ENCODE assay signal across 9 cellular contexts in genomic region chr2:237701033-237701858, GRCh38.
DNase-seq lines count a peak whose midpoint lies in the region; TF ChIP-seq lines count a peak whose summit lies in the region.
"Had no signal": no experiment of that assay in that cellular context is flagged by ENCODE, and none has a peak within 500 bp of the region (broad histone marks: within the 10 kb centered on the region; RNA-seq: fewer than 3 reads in every experiment).

No MANE protein-coding gene starts in this region.

- no peaks in the 10 kb centered on the region for H3K27me3 ChIP-seq in SK-N-SH (ENCODE audit: insufficient read depth)
- no peaks in the 10 kb centered on the region for H3K27me3 ChIP-seq in esophagus squamous epithelium

- H3K9me2 ChIP-seq in SK-N-SH: no peaks in the 10 kb centered on the region

- no peak for TF ChIP-seq CTCF in SK-N-SH (IDR thresholded peaks at IDR 0.05)
- TF ChIP-seq CTCF in esophagus squamous epithelium (IDR thresholded peaks at IDR 0.05): no peak

- H3K4me3 ChIP-seq in GM08714 (ENCODE audit: low read length) (peak overlapping the region; percentile 4; the same call in 1 of the 2 replicates), SK-N-SH (ENCODE audit: low read depth in 2 of 2, low read length in 1 of 2) (no peak overlapping the region), esophagus squamous epithelium (peak overlapping the region in 1 of 4 donors; percentile 29)

- POLR2A ChIA-PET in SK-N-SH (lab: Yijun Ruan, JAX): no interaction called here

- H3K4me2 ChIP-seq in SK-N-SH: peak overlapping the region; percentile 80

- no peak overlapping the region for H2AFZ ChIP-seq in SK-N-SH (ENCODE audit: low read depth)

- H3K9me3 ChIP-seq in SK-N-SH (no peaks in the 10 kb centered on the region), esophagus squamous epithelium (no peaks in the 10 kb centered on the region)

- DNase-seq in SK-N-SH (no peak), esophagus squamous epithelium (lab: John Stamatoyannopoulos, UW) (no peak), retina (peak; percentile 34), pons (ENCODE audit: low spot score) (no peak), GM03348 (ENCODE audit: low spot score) (no peak), iPS-NIHi7 (ENCODE audit: extremely low spot score) (no peak), DMS 273 treated with DMSO at 0.1 percent for 48 hours (lab: John Stamatoyannopoulos, UW) (no peak)
- DNase-seq: NCI-H446 had no signal

- H3K4me1 ChIP-seq in SK-N-SH (ENCODE audit: control insufficient read depth in 1 of 2, insufficient read depth in 2 of 2, low read depth in 1 of 2, low read length in 1 of 2) (peaks cover 59 to 86% of the 10 kb centered on the region in 2 experiments), esophagus squamous epithelium (peaks cover 75 to 100% (median 87%) of the 10 kb centered on the region in 3 donors)

- TF ChIP-seq RAD21 in SK-N-SH (IDR thresholded peaks at IDR 0.05; ENCODE audit: low read length): no peak

- peaks cover 27% of the 10 kb centered on the region for H3F3A ChIP-seq in SK-N-SH (replicated peaks; ENCODE audit: insufficient read depth)

- CTCF ChIA-PET in SK-N-SH (lab: Yijun Ruan, JAX): interaction anchor here (1.0 to 4.6 kb wide), 4 partner anchors 9 to 43 kb away, joined by 3 to 22 read pairs (median 7); no protein-coding TSS in a partner anchor

- no peak for TF ChIP-seq EP300 in SK-N-SH (IDR thresholded peaks at IDR 0.05; ENCODE audit: borderline replicate concordance in 1 of 2, low read depth in 1 of 2, low read length in 1 of 2)

- no peak for TF ChIP-seq POLR2A in esophagus squamous epithelium (IDR thresholded peaks at IDR 0.05)

- peak overlapping the region; percentile 92 to 95 for H3K27ac ChIP-seq in SK-N-SH (ENCODE audit: low read depth in 2 of 2, low read length in 1 of 2)
- H3K27ac ChIP-seq in esophagus squamous epithelium: peak overlapping the region; percentile 61 to 99 (median 84)

- intact Hi-C loops in esophagus squamous epithelium (cut with DNase I): no loop called here

- H3K36me3 ChIP-seq in SK-N-SH (replicated peaks in 1 of 2; ENCODE audit: control insufficient read depth in 1 of 2, insufficient read depth in 2 of 2, low read length in 1 of 2): peaks cover 0 to 3% of the 10 kb centered on the region in 2 experiments
- H3K36me3 ChIP-seq in esophagus squamous epithelium: peaks cover 0 to 6% (median 0%) of the 10 kb centered on the region in 3 donors

- peak overlapping the region; percentile 70; the same call in 1 of the 2 replicates for H3K9ac ChIP-seq in SK-N-SH

- peaks cover 100% of the 10 kb centered on the region for H3K79me2 ChIP-seq in SK-N-SH (ENCODE audit: insufficient read depth)

- WGBS in SK-N-SH (ENCODE audit: low lambda C conversion rate): 88% methylated on average over 11 of the region's 17 CpGs
- WGBS in esophagus squamous epithelium, 2 donors: 67 to 78% methylated on average over 6 to 12 of the region's 17 CpGs

- peaks cover 78% of the 10 kb centered on the region for H4K20me1 ChIP-seq in SK-N-SH (ENCODE audit: insufficient read depth)

TF ChIP-seq in SK-N-SH, 30 proteins besides CTCF, POLR2A, EP300 and RAD21:
- TF ChIP-seq TCF12 (IDR thresholded peaks at IDR 0.05) (no peak), USF2 (IDR thresholded peaks at IDR 0.05; ENCODE audit: borderline replicate concordance, low read depth, low read length) (no peak)
